In the genomic region with DNA sequence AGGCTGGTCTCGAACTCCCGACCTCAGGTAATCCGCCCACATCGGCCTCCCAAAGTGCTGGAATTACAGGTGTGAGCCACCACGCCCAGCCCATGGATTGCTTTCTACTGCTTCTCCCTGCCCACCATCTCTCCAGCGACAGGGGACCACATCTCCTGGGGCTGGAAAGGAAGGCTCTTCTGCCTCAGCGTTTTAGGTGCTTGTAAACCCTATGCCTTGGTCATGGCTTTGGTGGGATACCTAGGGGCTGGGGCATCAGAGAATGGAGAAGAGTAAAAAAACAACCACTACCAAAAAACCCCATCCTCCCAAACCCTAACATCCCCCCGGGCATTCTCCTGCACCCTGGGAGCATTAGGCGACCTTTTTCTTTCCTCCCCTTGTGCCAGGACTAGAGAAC, we compare ENCODE assay signal across 16 cellular contexts. TPM values are rescaled to one million over a fixed set of nuclear protein-coding genes. Genes with fewer than 3 reads are reported as not detected.
DNase-seq lines count a peak whose midpoint lies in the region; ATAC-seq and TF ChIP-seq lines count a peak whose summit lies in the region.
"Had no signal": no experiment of that assay in that cellular context is flagged by ENCODE, and none has a peak within 500 bp of the region (broad histone marks: within the 10 kb centered on the region; RNA-seq: fewer than 3 reads in every experiment).

No MANE protein-coding gene starts in this region.

- H3K27ac ChIP-seq in RWPE2 (ENCODE audit: poor library complexity, severe bottlenecking) (no peak overlapping the region), endodermal cell (ENCODE audit: low read depth, low read length) (no peak overlapping the region)
- H3K27ac ChIP-seq: brain microvascular endothelial cell, left lung had no signal

- H3K4me1 ChIP-seq in RWPE2 (ENCODE audit: insufficient read depth, poor library complexity, severe bottlenecking) (no peaks in the 10 kb centered on the region), endodermal cell (ENCODE audit: control insufficient read depth, insufficient read depth, low read length) (no peaks in the 10 kb centered on the region)

- 63 to 84% methylated on average over 5 to 8 of the region's 9 CpGs for WGBS in endodermal cell (ENCODE audit: insufficient coverage in 1 of 2, insufficient read length in 1 of 2), 2 experiments

- intact Hi-C loops in left colon (cut with DNase I, micrococcal nuclease), result no loop called here

- no peaks in the 10 kb centered on the region for H3K9me3 Mint-ChIP-seq in activated naive CD8-positive, alpha-beta T cell (ENCODE audit: low read depth)
- no peaks in the 10 kb centered on the region for H3K9me3 Mint-ChIP-seq in activated naive CD8-positive, alpha-beta T cell treated with anti-CD3 and anti-CD28 coated beads, Interleukin-2, amount 50 U/mL, for 24 hours
- H3K9me3 Mint-ChIP-seq in endodermal cell, result peaks cover 1% of the 10 kb centered on the region
- no peaks in the 10 kb centered on the region for H3K9me3 Mint-ChIP-seq in type B pancreatic cell
- H3K9me3 Mint-ChIP-seq: stimulated activated naive CD8-positive, alpha-beta T cell treated with anti-CD3 and anti-CD28 coated beads, Interleukin-15, amount 100 ng/mL, for 72 hours had no signal

- H3K36me3 ChIP-seq in RWPE2 (ENCODE audit: low read depth) (no peaks in the 10 kb centered on the region), endodermal cell (ENCODE audit: control insufficient read depth, insufficient read depth, low read length) (no peaks in the 10 kb centered on the region)
- H3K36me3 ChIP-seq: brain microvascular endothelial cell, left lung, uterus had no signal

- peak overlapping the region; percentile 53 for H3K4me3 Mint-ChIP-seq in activated naive CD8-positive, alpha-beta T cell
- H3K4me3 Mint-ChIP-seq in activated naive CD8-positive, alpha-beta T cell treated with anti-CD3 and anti-CD28 coated beads, Interleukin-2, amount 50 U/mL, for 24 hours, result no peak overlapping the region
- H3K4me3 Mint-ChIP-seq in endodermal cell (peak overlapping the region; percentile 42), type B pancreatic cell (peak overlapping the region; percentile 69)

- H3K27me3 ChIP-seq in RWPE2 (ENCODE audit: insufficient read depth, poor library complexity, severe bottlenecking), result peaks cover 23% of the 10 kb centered on the region
- H3K27me3 ChIP-seq in endodermal cell (ENCODE audit: control insufficient read depth, insufficient read depth, low read length, poor library complexity, severe bottlenecking), result peaks cover 51% of the 10 kb centered on the region
- H3K27me3 ChIP-seq: brain microvascular endothelial cell, uterus had no signal

- H3K9me3 ChIP-seq in RWPE2 (ENCODE audit: severe bottlenecking) (no peaks in the 10 kb centered on the region), endodermal cell (ENCODE audit: control insufficient read depth, low read length) (no peaks in the 10 kb centered on the region)
- H3K9me3 ChIP-seq: left lung, uterus had no signal

- no peak overlapping the region for H3K27ac Mint-ChIP-seq in activated naive CD8-positive, alpha-beta T cell
- no peak overlapping the region for H3K27ac Mint-ChIP-seq in activated naive CD8-positive, alpha-beta T cell treated with anti-CD3 and anti-CD28 coated beads, Interleukin-2, amount 50 U/mL, for 24 hours
- H3K27ac Mint-ChIP-seq in endodermal cell (no peak overlapping the region), type B pancreatic cell (no peak overlapping the region)
- H3K27ac Mint-ChIP-seq: stimulated activated naive CD8-positive, alpha-beta T cell treated with anti-CD3 and anti-CD28 coated beads, Interleukin-15, amount 100 ng/mL, for 72 hours had no signal

- no peak overlapping the region for H3K9ac ChIP-seq in endodermal cell (ENCODE audit: extremely low read depth, low read length, poor library complexity, severe bottlenecking)

- H3K4me3 ChIP-seq in RWPE2 (ENCODE audit: severe bottlenecking) (no peak overlapping the region), endodermal cell (ENCODE audit: low read length) (no peak overlapping the region)
- H3K4me3 ChIP-seq: K562 had no signal

- H3K27me3 Mint-ChIP-seq in activated naive CD8-positive, alpha-beta T cell, result peaks cover 5% of the 10 kb centered on the region
- peaks cover 22% of the 10 kb centered on the region for H3K27me3 Mint-ChIP-seq in activated naive CD8-positive, alpha-beta T cell treated with anti-CD3 and anti-CD28 coated beads, Interleukin-2, amount 50 U/mL, for 24 hours
- H3K27me3 Mint-ChIP-seq in endodermal cell (ENCODE audit: insufficient read depth) (peaks cover 57% of the 10 kb centered on the region), type B pancreatic cell (peaks cover 32% of the 10 kb centered on the region)

- no peaks in the 10 kb centered on the region for H3K36me3 Mint-ChIP-seq in activated naive CD8-positive, alpha-beta T cell
- H3K36me3 Mint-ChIP-seq in activated naive CD8-positive, alpha-beta T cell treated with anti-CD3 and anti-CD28 coated beads, Interleukin-2, amount 50 U/mL, for 24 hours (ENCODE audit: low read depth), result no peaks in the 10 kb centered on the region
- H3K36me3 Mint-ChIP-seq in endodermal cell (ENCODE audit: low read depth) (no peaks in the 10 kb centered on the region), type B pancreatic cell (no peaks in the 10 kb centered on the region)

- H3K4me1 Mint-ChIP-seq in activated naive CD8-positive, alpha-beta T cell (ENCODE audit: low read depth), result peaks cover 6% of the 10 kb centered on the region
- H3K4me1 Mint-ChIP-seq in activated naive CD8-positive, alpha-beta T cell treated with anti-CD3 and anti-CD28 coated beads, Interleukin-2, amount 50 U/mL, for 24 hours, result peaks cover 18% of the 10 kb centered on the region
- H3K4me1 Mint-ChIP-seq in endodermal cell (no peaks in the 10 kb centered on the region), type B pancreatic cell (ENCODE audit: unreplicated experiment) (no peaks in the 10 kb centered on the region)

- DNase-seq in activated naive CD8-positive, alpha-beta T cell treated with anti-CD3 and anti-CD28 coated beads, Interleukin-2, amount 50 U/mL, for 24 hours, result no peak
- DNase-seq in RWPE2 (ENCODE audit: low spot score), result peak; percentile 44
- DNase-seq in endodermal cell, result no peak
- no peak for DNase-seq in type B pancreatic cell (ENCODE audit: extremely low spot score, unreplicated experiment)
- DNase-seq in left colon, result no peak
- DNase-seq in SHP77 treated with DMSO at 0.1 percent for 48 hours (lab: John Stamatoyannopoulos, UW), result no peak
- DNase-seq: brain microvascular endothelial cell; NCI-H226; NK-92 treated with Interleukin-12 subunit alpha and Interleukin-12 subunit beta, amount 100 ng/mL, for 24 hours; SHP77; stimulated activated naive CD8-positive, alpha-beta T cell treated with anti-CD3 and anti-CD28 coated beads, Interleukin-15, amount 100 ng/mL, for 72 hours; uterus had no signal

- TF ChIP-seq CTCF in RWPE2 (IDR thresholded peaks at IDR 0.05; ENCODE audit: poor library complexity, severe bottlenecking) (no peak), endodermal cell (conservative IDR thresholded peaks at IDR 0.05) (no peak), type B pancreatic cell (conservative IDR thresholded peaks at IDR 0.05) (no peak)

- no peak for ATAC-seq in activated naive CD8-positive, alpha-beta T cell treated with anti-CD3 and anti-CD28 coated beads, Interleukin-2, amount 50 U/mL, for 24 hours
- ATAC-seq in RWPE2 (ENCODE audit: low read depth) (no peak), GM19351 (IDR thresholded peaks at IDR 0.05; ENCODE audit: unreplicated experiment) (no peak), left colon (no peak)
- ATAC-seq: K562; left lung; stimulated activated naive CD8-positive, alpha-beta T cell treated with anti-CD3 and anti-CD28 coated beads, Interleukin-15, amount 100 ng/mL, for 72 hours had no signal

RNA-seq across cellular contexts. Expression of gene TMEM121, which starts 1.1 kb away (rescaled TPM):
- total RNA-seq in endodermal cell (1 to 10 TPM in 1 of 2 donors, under 1 TPM in 1; 0.29 to 1.5 TPM), type B pancreatic cell (ENCODE audit: low replicate concordance) (1.4 and 5.5 TPM in 2 replicates), left colon (under 1 TPM; 0.37 to 0.95 TPM)
- polyA plus RNA-seq in endodermal cell (2013, experiment 1 of 2), result 5.8 TPM
- polyA plus RNA-seq in endodermal cell (2013, experiment 2 of 2), result 6.1 TPM
- polyA plus RNA-seq: K562 had no signal

RNA-seq across cellular contexts. Expression of gene TEDC1, which starts 34.3 kb away (rescaled TPM):
- 10 to 100 TPM in 1 of 2 donors, 1 to 10 TPM in 1; 9.1 to 23.8 TPM for total RNA-seq in endodermal cell
- 21.3 TPM for polyA plus RNA-seq in endodermal cell (2013, experiment 1 of 2)
- 19.0 TPM for polyA plus RNA-seq in endodermal cell (2013, experiment 2 of 2)
- total RNA-seq in type B pancreatic cell (ENCODE audit: low replicate concordance), result 11.9 and 22.1 TPM in 2 replicates
- 10 to 100 TPM; 15.7 to 25.8 TPM for total RNA-seq in left colon

RNA-seq across cellular contexts. Expression of gene CRIP1, which starts 38.6 kb away (rescaled TPM):
- total RNA-seq in endodermal cell (10 to 100 TPM in 1 of 2 donors, 1 to 10 TPM in 1; 7.0 to 47.1 TPM), type B pancreatic cell (ENCODE audit: low replicate concordance) (5.1 and 15.4 TPM in 2 replicates), left colon (100 to 1,000 TPM in 1 of 2 donors, 10 to 100 TPM in 1; 86.8 to 222 TPM)
- polyA plus RNA-seq in endodermal cell (2013, experiment 1 of 2), result 29.7 TPM
- polyA plus RNA-seq in endodermal cell (2013, experiment 2 of 2), result 32.3 TPM

RNA-seq across cellular contexts. Expression of gene CRIP2, which starts 50.7 kb away (rescaled TPM):
- 1 to 10 TPM; 3.9 to 5.3 TPM for total RNA-seq in endodermal cell
- 96.3 TPM for polyA plus RNA-seq in endodermal cell (2013, experiment 1 of 2)
- polyA plus RNA-seq in endodermal cell (2013, experiment 2 of 2), result 93.1 TPM
- total RNA-seq in type B pancreatic cell (ENCODE audit: low replicate concordance), result 11.2 and 20.3 TPM in 2 replicates
- total RNA-seq in left colon, result 10 to 100 TPM; 13.0 to 19.2 TPM
